In genomic region chr1:230800891-230801290, GRCh38 we compare ENCODE assay signal across 25 cellular contexts. TPM values are rescaled to one million over a fixed set of nuclear protein-coding genes. Genes with fewer than 3 reads are reported as not detected.
"Had no signal": no experiment of that assay in that cellular context is flagged by ENCODE, and none has a peak within 500 bp of the region (broad histone marks: within the 10 kb centered on the region; RNA-seq: fewer than 3 reads in every experiment).

No MANE protein-coding gene starts in this region.

- DNase-seq: activated CD4-positive, alpha-beta memory T cell treated with anti-CD3 and anti-CD28 coated beads for 36 hours; activated CD4-positive, alpha-beta T cell treated with anti-CD3 and anti-CD28 coated beads, Interleukin-2, amount 10 ng/mL, durations not matched to agents 7 days and 5 days; activated CD4-positive, CD25-positive, alpha-beta regulatory T cell; activated CD8-positive, alpha-beta memory T cell treated with anti-CD3 and anti-CD28 coated beads for 24 hours; activated gamma-delta T cell; activated naive CD4-positive, alpha-beta T cell treated with anti-CD3 and anti-CD28 coated beads for 36 hours; activated naive CD8-positive, alpha-beta T cell treated with anti-CD3 and anti-CD28 coated beads for 36 hours; activated T-cell treated with anti-CD3 and anti-CD28 coated beads, Interleukin-2, amount 50 U/mL, for 48 hours; brain microvascular endothelial cell; Karpas-422; NCI-H1105 treated with DMSO at 0.1 percent for 48 hours; NCI-H1436 treated with DMSO at 0.1 percent for 48 hours; NCI-H187; NCI-H2081; NCI-H510A treated with DMSO at 0.1 percent for 48 hours; NCI-H69; NK-92 treated with Interleukin-12 subunit alpha and Interleukin-12 subunit beta, amount 100 ng/mL, for 24 hours; OCI-M1; RPMI8226; T-helper 1 cell had no signal

- H3K27ac ChIP-seq: brain microvascular endothelial cell, SK-N-MC, VCaP had no signal

- H3K27ac Mint-ChIP-seq: activated CD4-positive, alpha-beta memory T cell treated with anti-CD3 and anti-CD28 coated beads for 36 hours; activated CD4-positive, alpha-beta T cell treated with anti-CD3 and anti-CD28 coated beads, Interleukin-2, amount 10 ng/mL, durations not matched to agents 7 days and 5 days; activated naive CD4-positive, alpha-beta T cell treated with anti-CD3 and anti-CD28 coated beads for 36 hours; activated naive CD8-positive, alpha-beta T cell treated with anti-CD3 and anti-CD28 coated beads for 36 hours; activated T-helper 17 cell treated with anti-CD3 and anti-CD28 coated beads, Interleukin-2, amount 50 U/mL, for 72 hours had no signal

- H3K27me3 ChIP-seq: brain microvascular endothelial cell had no signal

- H3K4me3 ChIP-seq: K562, SK-N-MC had no signal

- H3K36me3 ChIP-seq: brain microvascular endothelial cell had no signal

- H3K36me3 Mint-ChIP-seq: activated CD4-positive, alpha-beta memory T cell treated with anti-CD3 and anti-CD28 coated beads for 36 hours; activated naive CD8-positive, alpha-beta T cell treated with anti-CD3 and anti-CD28 coated beads for 36 hours had no signal

- H3K9me3 Mint-ChIP-seq: activated CD4-positive, alpha-beta memory T cell treated with anti-CD3 and anti-CD28 coated beads for 36 hours; activated CD4-positive, alpha-beta T cell treated with anti-CD3 and anti-CD28 coated beads, Interleukin-2, amount 10 ng/mL, durations not matched to agents 7 days and 5 days; activated naive CD4-positive, alpha-beta T cell treated with anti-CD3 and anti-CD28 coated beads for 36 hours; activated naive CD8-positive, alpha-beta T cell treated with anti-CD3 and anti-CD28 coated beads for 36 hours; activated T-helper 17 cell treated with anti-CD3 and anti-CD28 coated beads, Interleukin-2, amount 50 U/mL, for 72 hours had no signal

- H3K4me1 Mint-ChIP-seq: activated CD4-positive, alpha-beta T cell treated with anti-CD3 and anti-CD28 coated beads, Interleukin-2, amount 10 ng/mL, durations not matched to agents 7 days and 5 days; activated naive CD8-positive, alpha-beta T cell treated with anti-CD3 and anti-CD28 coated beads for 36 hours; activated T-helper 17 cell treated with anti-CD3 and anti-CD28 coated beads, Interleukin-2, amount 50 U/mL, for 72 hours had no signal

- H3K4me3 Mint-ChIP-seq: activated CD4-positive, alpha-beta memory T cell treated with anti-CD3 and anti-CD28 coated beads for 36 hours; activated CD4-positive, alpha-beta T cell treated with anti-CD3 and anti-CD28 coated beads, Interleukin-2, amount 10 ng/mL, durations not matched to agents 7 days and 5 days; activated naive CD4-positive, alpha-beta T cell treated with anti-CD3 and anti-CD28 coated beads for 36 hours; activated naive CD8-positive, alpha-beta T cell treated with anti-CD3 and anti-CD28 coated beads for 36 hours; activated T-helper 17 cell treated with anti-CD3 and anti-CD28 coated beads, Interleukin-2, amount 50 U/mL, for 72 hours had no signal

RNA-seq across cellular contexts. Expression of gene CAPN9, which starts 53.7 kb away (rescaled TPM):
- total RNA-seq: activated CD4-positive, alpha-beta memory T cell treated with anti-CD3 and anti-CD28 coated beads for 36 hours; activated CD4-positive, alpha-beta T cell treated with anti-CD3 and anti-CD28 coated beads, Interleukin-2, amount 10 ng/mL, durations not matched to agents 7 days and 5 days; activated naive CD4-positive, alpha-beta T cell treated with anti-CD3 and anti-CD28 coated beads for 36 hours; activated naive CD8-positive, alpha-beta T cell treated with anti-CD3 and anti-CD28 coated beads for 36 hours; activated T-helper 17 cell treated with anti-CD3 and anti-CD28 coated beads, Interleukin-2, amount 50 U/mL, for 72 hours; K562; T-helper 2 cell treated with Interferon-gamma antibody and Interleukin-4, amounts not matched to agents 100 ng/mL and 5 ng/mL, for 36 hours had no signal
